ENCODE assay signal across 8 cellular contexts in genomic region chr17:82418001-82418986, GRCh38. TPM values are rescaled to one million over a fixed set of nuclear protein-coding genes. Genes with fewer than 3 reads are reported as not detected.
DNase-seq lines count a peak whose midpoint lies in the region; ATAC-seq and TF ChIP-seq lines count a peak whose summit lies in the region.

Gene HEXD, plus strand, starts transcription at chr17:82418347. Its CDS starts 1,453 bp downstream, at chr17:82419800.
Gene OGFOD3, minus strand, starts transcription at chr17:82418586. Its CDS starts 101 bp downstream, at chr17:82418485.

- peak within 1 kb of the TSS; percentile 88 for H3K4me2 ChIP-seq in MM.1S (ENCODE audit: low read depth, low read length)

- H3K27me3 ChIP-seq in MM.1S (replicated peaks; ENCODE audit: insufficient read depth, low read length) (no peaks in the 10 kb centered on the region), gastroesophageal sphincter (no peaks in the 10 kb centered on the region)

- no peak for TF ChIP-seq CTCF in MM.1S (IDR thresholded peaks at IDR 0.05; ENCODE audit: low read length)
- TF ChIP-seq CTCF in gastroesophageal sphincter (IDR thresholded peaks at IDR 0.05), result peak in 2 of 4 experiments; percentile 25 to 52

- H3K9ac ChIP-seq in MM.1S (ENCODE audit: low read length), result peak within 1 kb of the TSS; percentile 88

- H3F3A ChIP-seq in MM.1S (ENCODE audit: insufficient read depth, low read length), result peaks cover 13% of the 10 kb centered on the region

- peak within 1 kb of the TSS; percentile 98 for H3K4me3 ChIP-seq in MM.1S (ENCODE audit: low read length)
- H3K4me3 ChIP-seq in gastroesophageal sphincter, result peak within 1 kb of the TSS; percentile 72 to 84

- no peaks in the 10 kb centered on the region for H3K9me3 ChIP-seq in MM.1S (replicated peaks; ENCODE audit: insufficient read depth, low read length)
- H3K9me3 ChIP-seq in gastroesophageal sphincter, result peaks cover 0 to 10% (median 0%) of the 10 kb centered on the region in 3 donors

- no peak for TF ChIP-seq EP300 in gastroesophageal sphincter (IDR thresholded peaks at IDR 0.05)

- TF ChIP-seq POLR2A in gastroesophageal sphincter (IDR thresholded peaks at IDR 0.05), result peak; percentile 46 to 52

- no peaks in the 10 kb centered on the region for H3K9me2 ChIP-seq in MM.1S (replicated peaks; ENCODE audit: insufficient read depth, low read length)

- DNase-seq in GM03348 (ENCODE audit: low spot score) (peak; percentile 100), HCEC 1CT (peak; percentile 80), MM.1S (peak; percentile 90), SK-N-DZ (ENCODE audit: low spot score) (peak; percentile 85), nucleus accumbens (lab: John Stamatoyannopoulos, UW) (peak in 53 of 56 donors; percentile 38 to 96 (median 84)), substantia nigra (lab: John Stamatoyannopoulos, UW) (peak in 48 of 49 donors; percentile 20 to 98 (median 82))
- peak; percentile 86 for DNase-seq in activated naive CD4-positive, alpha-beta T cell treated with Interleukin-2 at 50 U/mL for 16 hours

- 0% methylated on average over 2 of the region's 108 CpGs; no CpG with 5 or more reads in 1 of the 2 donors for whole genome bisulfite sequencing in gastroesophageal sphincter (ENCODE audit: low coverage in 1 of 2), 2 donors

- ATAC-seq in gastroesophageal sphincter, result peak; percentile 97

- H3K36me3 ChIP-seq in MM.1S (replicated peaks; ENCODE audit: insufficient read depth, low read length), result no peaks in the 10 kb centered on the region
- peaks cover 0 to 40% of the 10 kb centered on the region in 2 donors for H3K36me3 ChIP-seq in gastroesophageal sphincter

- no peaks in the 10 kb centered on the region; the same call in 1 of the 2 replicates for H3K4me1 ChIP-seq in MM.1S (ENCODE audit: low read length)
- peaks cover 0 to 44% (median 5%) of the 10 kb centered on the region in 3 donors for H3K4me1 ChIP-seq in gastroesophageal sphincter

- peak within 1 kb of the TSS; percentile 68; the same call in 1 of the 2 replicates for H3K27ac ChIP-seq in MM.1S (ENCODE audit: low read length)
- peak within 1 kb of the TSS; percentile 71 to 95 (median 94) for H3K27ac ChIP-seq in gastroesophageal sphincter
- peak within 1 kb of the TSS; percentile 88 for H3K27ac ChIP-seq in substantia nigra (ENCODE audit: low read depth, low read length, poor library complexity, severe bottlenecking)

- H4K20me1 ChIP-seq in MM.1S (ENCODE audit: insufficient read depth, low read length), result no peaks in the 10 kb centered on the region; the same call in 1 of the 2 replicates

- peaks cover 49% of the 10 kb centered on the region for H3K79me2 ChIP-seq in MM.1S (ENCODE audit: low read length)

- H2AFZ ChIP-seq in MM.1S (ENCODE audit: low read length), result peak within 1 kb of the TSS; percentile 65

RNA-seq across cellular contexts. Expression of gene HEXD, which starts in this region (rescaled TPM):
- 27.7 and 50.6 TPM in 2 replicates for polyA plus RNA-seq in SK-N-DZ (2014; cell fraction: cytosol; rRNA removed)
- polyA plus RNA-seq in SK-N-DZ (2014; cell fraction: nucleus; rRNA removed), result 398 and 453 TPM in 2 replicates
- total RNA-seq in gastroesophageal sphincter, result 10 to 100 TPM; 13.9 to 31.9 (median 19.1) TPM

RNA-seq across cellular contexts. Expression of gene OGFOD3, which starts in this region (rescaled TPM):
- polyA plus RNA-seq in SK-N-DZ (2014; cell fraction: cytosol; rRNA removed), result 37.3 and 50.7 TPM in 2 replicates
- 34.3 and 58.0 TPM in 2 replicates for polyA plus RNA-seq in SK-N-DZ (2014; cell fraction: nucleus; rRNA removed)
- 10 to 100 TPM; 26.4 to 39.5 (median 28.8) TPM for total RNA-seq in gastroesophageal sphincter

Comparison
In these comparisons a context has a peak if more than half of its experiments do, and no peak if none do; other contexts are left out.
1. Peak in every context shown above with its lines: DNase-seq, ATAC-seq, H3K4me3 ChIP-seq and H3K27ac ChIP-seq.